ENCODE assay signal across 34 cellular contexts in the genomic region with DNA sequence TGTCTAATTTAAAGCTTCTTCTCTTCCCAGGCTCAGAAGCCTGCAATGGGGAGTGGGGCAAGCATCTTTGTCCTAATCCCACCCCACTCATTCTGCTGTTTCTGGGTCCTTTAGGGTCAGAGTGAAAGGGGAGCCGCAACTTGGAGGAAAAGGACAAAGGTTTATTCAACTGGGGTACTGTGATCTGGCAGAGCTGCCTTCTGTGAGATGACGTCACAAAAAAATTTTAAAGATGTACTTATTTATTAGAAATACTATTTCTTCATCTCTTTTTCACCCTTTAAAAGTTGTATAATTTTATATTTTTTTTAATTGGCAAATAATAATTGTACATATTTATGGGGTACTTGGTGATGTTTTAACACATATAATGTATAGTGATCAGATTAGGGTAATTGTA.
"Had no signal": no experiment of that assay in that cellular context is flagged by ENCODE, and none has a peak within 500 bp of the region (broad histone marks: within the 10 kb centered on the region; RNA-seq: fewer than 3 reads in every experiment).

No MANE protein-coding gene starts in this region.

- H3K9me3 ChIP-seq: MG63 had no signal

- H3K27ac ChIP-seq: KMS-11 had no signal

- DNase-seq: Karpas-422, Kasumi-1, MG63, MV-4-11, NCI-H1048, NCI-H1092, NCI-H1092 treated with DMSO at 0.1 percent for 48 hours, NCI-H1105, NCI-H1105 treated with DMSO at 0.1 percent for 48 hours, NCI-H1417, NCI-H1417 treated with DMSO at 0.1 percent for 48 hours, NCI-H1436, NCI-H1436 treated with DMSO at 0.1 percent for 48 hours, NCI-H146, NCI-H1694, NCI-H1694 treated with DMSO at 0.1 percent for 48 hours, NCI-H187, NCI-H187 treated with DMSO at 0.1 percent for 48 hours, NCI-H1930, NCI-H2029, NCI-H2029 treated with DMSO at 0.1 percent for 48 hours, NCI-H2081, NCI-H2081 treated with DMSO at 0.1 percent for 48 hours, NCI-H2107, NCI-H2171, NCI-H2171 treated with DMSO at 0.1 percent for 48 hours, NCI-H2227 treated with DMSO at 0.1 percent for 48 hours, NCI-H226, NCI-H345, NCI-H446, NCI-H446 treated with DMSO at 0.1 percent for 48 hours, NCI-H510A, NCI-H510A treated with DMSO at 0.1 percent for 48 hours had no signal

- H3K4me2 ChIP-seq: KMS-11 had no signal

- H3K4me3 ChIP-seq: MG63 had no signal

- H3K9ac ChIP-seq: KMS-11 had no signal

- H3K36me3 ChIP-seq: MG63 had no signal

- H3K27me3 ChIP-seq: MG63 had no signal
